ENCODE assay signal across 11 cellular contexts in genomic region chr16:81696136-81696958, GRCh38.
DNase-seq lines count a peak whose midpoint lies in the region; ATAC-seq, FAIRE-seq and TF ChIP-seq lines count a peak whose summit lies in the region.
"Had no signal": no experiment of that assay in that cellular context is flagged by ENCODE, and none has a peak within 500 bp of the region (broad histone marks: within the 10 kb centered on the region; RNA-seq: fewer than 3 reads in every experiment).

No MANE protein-coding gene starts in this region.

- TF ChIP-seq CTCF in endothelial cell of umbilical vein (IDR thresholded peaks at IDR 0.05; ENCODE audit: extremely low read depth in 1 of 2, insufficient read depth in 1 of 2, low read depth in 1 of 2, low read length in 2 of 2) (no peak), neural crest cell (conservative IDR thresholded peaks at IDR 0.05) (no peak)

- BruUV-seq in endothelial cell of umbilical vein (replicated peaks; lab: Mats Ljungman, UMichigan): no TSS peak

- dilution Hi-C loops in endothelial cell of umbilical vein (cut with MboI; ENCODE audit: extremely low pct_ligation_motif_present, low sequenced_read_pairs): no loop called here

- H3K9me1 ChIP-seq in endothelial cell of umbilical vein (replicated peaks; ENCODE audit: control insufficient read depth, extremely low read depth, insufficient read depth, low read length): no peaks in the 10 kb centered on the region

- peak overlapping the region; percentile 95 for H3K27ac Mint-ChIP-seq in neural crest cell (ENCODE audit: unreplicated experiment)

- H3K27me3 Mint-ChIP-seq in neural crest cell (ENCODE audit: low read depth): no peaks in the 10 kb centered on the region

- ATAC-seq in GM18907 (IDR thresholded peaks at IDR 0.05; ENCODE audit: unreplicated experiment): no peak
- ATAC-seq in HG02759 (IDR thresholded peaks at IDR 0.05; ENCODE audit: unreplicated experiment): no peak

- POLR2A ChIA-PET in endothelial cell of umbilical vein (lab: Charles Lee): no interaction called here

- H3K9ac ChIP-seq in BLaER1 (peak overlapping the region; percentile 36; the same call in 1 of the 2 replicates), endothelial cell of umbilical vein (replicated peaks; ENCODE audit: extremely low read depth, insufficient read depth, low read length) (peak overlapping the region; percentile 86)

- H4K20me1 ChIP-seq in BLaER1 (peaks cover 58% of the 10 kb centered on the region), endothelial cell of umbilical vein (replicated peaks; ENCODE audit: control insufficient read depth, extremely low read depth, insufficient read depth, low read length) (no peaks in the 10 kb centered on the region)

- H3K9me3 ChIP-seq in BLaER1 (no peaks in the 10 kb centered on the region), SJSA1 (replicated peaks) (no peaks in the 10 kb centered on the region), endothelial cell of umbilical vein (replicated peaks; ENCODE audit: control insufficient read depth, insufficient read depth, low read length) (no peaks in the 10 kb centered on the region)
- H3K9me3 ChIP-seq: thoracic aorta had no signal

- H3K4me3 ChIP-seq in BLaER1: no peak overlapping the region
- no peak overlapping the region for H3K4me3 ChIP-seq in SJSA1
- no peak overlapping the region for H3K4me3 ChIP-seq in endothelial cell of umbilical vein (replicated peaks in 1 of 3; ENCODE audit: insufficient read depth in 1 of 3, low read depth in 1 of 3, low read length in 3 of 3)
- H3K4me3 ChIP-seq: thoracic aorta had no signal

- H3K4me3 Mint-ChIP-seq in neural crest cell: no peak overlapping the region
- H3K4me3 Mint-ChIP-seq: activated T-cell treated with anti-CD3 and anti-CD28 coated beads, Interleukin-2, amount 50 U/mL, for 4 hours had no signal

- H3K36me3 Mint-ChIP-seq in neural crest cell (ENCODE audit: low read depth): peaks cover 15% of the 10 kb centered on the region

- H3K4me2 ChIP-seq in BLaER1 (peak overlapping the region; percentile 63), endothelial cell of umbilical vein (ENCODE audit: insufficient read depth, low read length) (no peak overlapping the region)

- H2AFZ ChIP-seq in endothelial cell of umbilical vein (ENCODE audit: low read depth, low read length): no peak overlapping the region

- peak overlapping the region; percentile 54 for H3K27ac ChIP-seq in BLaER1
- H3K27ac ChIP-seq in SJSA1: peak overlapping the region; percentile 98; the same call in 1 of the 2 replicates
- H3K27ac ChIP-seq in endothelial cell of umbilical vein (ENCODE audit: insufficient read depth, low read depth, low read length): peak overlapping the region; percentile 98
- H3K27ac ChIP-seq: thoracic aorta had no signal

- H3K36me3 ChIP-seq in BLaER1 (peaks cover 91% of the 10 kb centered on the region), SJSA1 (peaks cover 74% of the 10 kb centered on the region), endothelial cell of umbilical vein (ENCODE audit: control insufficient read depth in 2 of 2, extremely low read depth in 1 of 2, insufficient read depth in 2 of 2, low read length in 2 of 2) (peaks cover 4 to 25% of the 10 kb centered on the region in 2 experiments)

- H3K4me1 Mint-ChIP-seq in neural crest cell: peaks cover 52% of the 10 kb centered on the region

- CTCF ChIA-PET in endothelial cell of umbilical vein (lab: Charles Lee): interaction anchor here (1.3 to 5.2 kb wide), 11 partner anchors 10 to 331 kb away, joined by 4 to 85 read pairs (median 7); no protein-coding TSS in a partner anchor

- no peaks in the 10 kb centered on the region for H3K27me3 ChIP-seq in BLaER1
- H3K27me3 ChIP-seq in SJSA1 (replicated peaks): no peaks in the 10 kb centered on the region
- H3K27me3 ChIP-seq in endothelial cell of umbilical vein (ENCODE audit: control insufficient read depth in 2 of 2, insufficient read depth in 2 of 2, low read length in 2 of 2): no peaks in the 10 kb centered on the region

- H3K79me2 ChIP-seq in endothelial cell of umbilical vein (ENCODE audit: control insufficient read depth, insufficient read depth, low read length): no peaks in the 10 kb centered on the region

- no peak for DNase-seq in SJSA1 (ENCODE audit: low read depth in 1 of 2, low spot score in 2 of 2)
- DNase-seq in endothelial cell of umbilical vein (ENCODE audit: low read depth, low spot score): no peak
- DNase-seq in neural crest cell (ENCODE audit: low read depth, low spot score): no peak
- no peak for DNase-seq in NCI-H1092 (lab: John Stamatoyannopoulos, UW)
- no peak for DNase-seq in NK-92 treated with Interleukin-12 subunit alpha and Interleukin-12 subunit beta, amount 100 ng/mL, for 24 hours (lab: John Stamatoyannopoulos, UW)

- no peak for TF ChIP-seq POLR2A in endothelial cell of umbilical vein (IDR thresholded peaks at IDR 0.05; ENCODE audit: low read depth, low read length)

- H3K4me1 ChIP-seq in BLaER1 (peaks cover 64% of the 10 kb centered on the region), SJSA1 (replicated peaks) (peaks cover 60% of the 10 kb centered on the region), endothelial cell of umbilical vein (ENCODE audit: control insufficient read depth, extremely low read depth, insufficient read depth, low read length) (peaks cover 64% of the 10 kb centered on the region)

- H3K9me3 Mint-ChIP-seq in neural crest cell: no peaks in the 10 kb centered on the region
- H3K9me3 Mint-ChIP-seq: activated T-cell treated with anti-CD3 and anti-CD28 coated beads, Interleukin-2, amount 50 U/mL, for 4 hours had no signal

- intact Hi-C loops in endothelial cell of umbilical vein (cut with micrococcal nuclease): loop anchor here (5.0 kb wide), 3 partner anchors 184 to 759 kb away; no protein-coding TSS in a partner anchor

- no peak for FAIRE-seq in endothelial cell of umbilical vein (lab: Jason Lieb, UNC)
- FAIRE-seq: TTC549 had no signal

TF ChIP-seq in endothelial cell of umbilical vein, 7 proteins besides CTCF, POLR2A, EP300 and RAD21:
- TF ChIP-seq GATA2 (IDR thresholded peaks at IDR 0.05; ENCODE audit: insufficient read depth, insufficient read length, low read depth, low read length): no peak
- TF ChIP-seq MAX (IDR thresholded peaks at IDR 0.05; ENCODE audit: insufficient read depth, insufficient read length): no peak
